In genomic region chr9:84669008-84669292, GRCh38 we compare ENCODE assay signal across 10 cellular contexts. TPM values are rescaled to one million over a fixed set of nuclear protein-coding genes. Genes with fewer than 3 reads are reported as not detected.
A peak's percentile ranks its signal among the peaks of the same experiment; 100 is the strongest.
DNase-seq lines count a peak whose midpoint lies in the region; ATAC-seq and TF ChIP-seq lines count a peak whose summit lies in the region.
"Had no signal": no experiment of that assay in that cellular context is flagged by ENCODE, and none has a peak within 500 bp of the region (broad histone marks: within the 10 kb centered on the region; RNA-seq: fewer than 3 reads in every experiment).

No MANE protein-coding gene starts in this region.

- H3K36me3 ChIP-seq in heart right ventricle (no peaks in the 10 kb centered on the region), mesodermal cell (ENCODE audit: control insufficient read depth, insufficient read depth, low read length) (no peaks in the 10 kb centered on the region), urinary bladder (ENCODE audit: insufficient read depth) (no peaks in the 10 kb centered on the region)

- peak overlapping the region in 3 of 10 donors; percentile 23 to 64 (median 30) for H3K27ac ChIP-seq in heart right ventricle
- H3K27ac ChIP-seq in mesodermal cell (ENCODE audit: low read depth, low read length, severe bottlenecking) = no peak overlapping the region
- no peak overlapping the region for H3K27ac ChIP-seq in urinary bladder (ENCODE audit: low read depth)
- H3K27ac ChIP-seq: epithelial cell of prostate, SK-N-MC had no signal

- DNase-seq in heart right ventricle = no peak
- no peak for DNase-seq in Right ventricle myocardium inferior (ENCODE audit: missing footprints)
- no peak for DNase-seq in cardiac fibroblast (ENCODE audit: low read depth in 2 of 2)
- no peak for DNase-seq in NCI-H146 (lab: John Stamatoyannopoulos, UW)

- TF ChIP-seq CTCF in heart right ventricle (IDR thresholded peaks at IDR 0.05) (no peak), cardiac fibroblast (IDR thresholded peaks at IDR 0.05; ENCODE audit: low read depth, low read length) (no peak)

- peak overlapping the region; percentile 29 to 62 (median 56) for H3K4me3 ChIP-seq in heart right ventricle
- peak overlapping the region; percentile 32 to 38 for H3K4me3 ChIP-seq in cardiac fibroblast (replicated peaks in 1 of 2; ENCODE audit: low read depth in 2 of 2, low read length in 2 of 2)
- H3K4me3 ChIP-seq in mesodermal cell (ENCODE audit: extremely low read depth, insufficient read depth, low read length, poor library complexity, severe bottlenecking) = peak overlapping the region; percentile 40
- H3K4me3 ChIP-seq in urinary bladder (ENCODE audit: low read depth, low read length) = peak overlapping the region; percentile 27

- ATAC-seq in heart right ventricle = peak in 1 of 8 donors; percentile 17
- no peak for ATAC-seq in Right ventricle myocardium inferior
- no peak for ATAC-seq in HG03139 (IDR thresholded peaks at IDR 0.05; ENCODE audit: unreplicated experiment)
- no peak for ATAC-seq in GM21528 (IDR thresholded peaks at IDR 0.05; ENCODE audit: low FRiP score, unreplicated experiment)

- H3K9me3 ChIP-seq in heart right ventricle (peaks cover 0 to 16% (median 0%) of the 10 kb centered on the region in 11 donors), mesodermal cell (ENCODE audit: control insufficient read depth, low read length) (peaks cover 2% of the 10 kb centered on the region)

- H3K27me3 ChIP-seq in heart right ventricle = peaks cover 3 to 63% (median 29%) of the 10 kb centered on the region in 7 donors

- WGBS in heart right ventricle, 2 donors = 1% methylated on average over 8 of the region's 8 CpGs
- 0 to 3% methylated on average over 3 to 4 of the region's 8 CpGs for WGBS in mesodermal cell (ENCODE audit: insufficient coverage in 2 of 2), 2 experiments
- WGBS in urinary bladder = under 1% methylated on average over 8 of the region's 8 CpGs

- peaks cover 5 to 34% (median 26%) of the 10 kb centered on the region in 9 donors for H3K4me1 ChIP-seq in heart right ventricle
- H3K4me1 ChIP-seq in mesodermal cell (ENCODE audit: control insufficient read depth, insufficient read depth, low read length, poor library complexity, severe bottlenecking) = no peaks in the 10 kb centered on the region
- peaks cover 1% of the 10 kb centered on the region for H3K4me1 ChIP-seq in urinary bladder (ENCODE audit: insufficient read depth)

- intact Hi-C loops in heart right ventricle (cut with DNase I) = loop anchor here in 4 of 10 donors (5.0 to 10.0 kb wide), 4 partner anchors 264 to 286 kb away; no protein-coding TSS in a partner anchor
- intact Hi-C loops in Right ventricle myocardium inferior (cut with DNase I) = loop anchor here (5.0 kb wide), 1 partner anchor 267 kb away; no protein-coding TSS in a partner anchor

RNA-seq across cellular contexts. Expression of gene NTRK2, which starts 0.6 kb away (rescaled TPM):
- total RNA-seq in heart right ventricle = 1 to 10 TPM; 2.0 to 7.7 (median 3.1) TPM
- 1 to 10 TPM; 1.8 to 2.3 TPM for polyA plus RNA-seq in heart right ventricle
- 8.2 TPM for total RNA-seq in Right ventricle myocardium inferior
- polyA plus RNA-seq in mesodermal cell (2013, experiment 1 of 2) = 15.0 TPM
- 13.3 TPM for polyA plus RNA-seq in mesodermal cell (2013, experiment 2 of 2)
- 56.7 TPM for total RNA-seq in urinary bladder
- 7.7 TPM for polyA plus RNA-seq in urinary bladder
